ENCODE assay signal across 17 cellular contexts in the genomic region with DNA sequence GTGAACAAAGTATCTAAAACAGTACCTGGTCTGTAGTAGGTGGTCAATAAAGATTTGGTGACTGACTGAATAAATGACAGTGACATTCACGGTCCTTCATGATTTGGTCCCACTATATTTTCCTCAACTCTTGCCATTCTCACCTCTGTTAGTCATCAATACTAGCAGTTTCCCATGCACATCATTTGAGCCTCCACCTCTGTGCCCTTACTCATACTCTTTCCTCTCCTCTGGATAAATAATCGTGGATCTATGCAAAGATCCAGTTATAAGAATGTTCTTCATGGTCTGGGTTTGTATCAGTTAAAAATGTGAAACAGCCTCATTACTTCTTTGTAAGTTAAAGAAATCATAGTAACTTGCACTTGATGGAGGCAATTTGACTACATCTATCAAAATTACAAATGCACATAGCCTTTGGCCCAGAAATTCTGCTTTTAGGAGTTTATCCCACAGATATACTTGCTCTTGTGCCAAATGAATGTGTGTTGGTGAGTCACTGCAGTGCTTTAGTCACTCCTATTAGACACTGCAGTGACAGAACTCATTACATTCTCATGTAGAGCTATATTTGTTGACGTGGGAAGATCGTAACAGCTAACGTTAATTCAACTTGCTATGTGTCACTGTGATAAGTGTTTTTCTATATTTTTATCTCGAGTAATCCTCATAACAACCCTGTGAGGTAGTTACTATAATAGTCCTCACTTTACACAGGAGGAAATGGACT. TPM values are rescaled to one million over a fixed set of nuclear protein-coding genes. Genes with fewer than 3 reads are reported as not detected.
A peak's percentile ranks its signal among the peaks of the same experiment; 100 is the strongest.
DNase-seq lines count a peak whose midpoint lies in the region; FAIRE-seq and TF ChIP-seq lines count a peak whose summit lies in the region.
"Had no signal": no experiment of that assay in that cellular context is flagged by ENCODE, and none has a peak within 500 bp of the region (broad histone marks: within the 10 kb centered on the region; RNA-seq: fewer than 3 reads in every experiment).

No MANE protein-coding gene starts in this region.

- H3K9ac ChIP-seq in astrocyte (ENCODE audit: low read length) = peak overlapping the region; percentile 21

- FAIRE-seq in astrocyte (lab: Jason Lieb, UNC) = peak; percentile 98
- no peak for FAIRE-seq in frontal cortex (lab: Jason Lieb, UNC)
- FAIRE-seq: HTR-8/SVneo had no signal

- H3K36me3 Mint-ChIP-seq in HFFc6 (ENCODE audit: low read depth) (peaks cover 6% of the 10 kb centered on the region; the same call in 1 of the 2 replicates), astrocyte (ENCODE audit: low read depth, unreplicated experiment) (no peaks in the 10 kb centered on the region)
- H3K36me3 Mint-ChIP-seq: stimulated activated memory B cell treated with anti-CD40 and anti-IgM and Interleukin-4, amounts not matched to agents 10 μg/mL and 1 μg/mL and 100 μg/mL, for 72 hours had no signal

- H3K4me3 ChIP-seq in AG04450 (ENCODE audit: low read depth, low read length) = no peak overlapping the region
- no peak overlapping the region for H3K4me3 ChIP-seq in astrocyte (ENCODE audit: insufficient read depth, low read depth, low read length)
- H3K4me3 ChIP-seq: ascending aorta, SJSA1 had no signal

- no peaks in the 10 kb centered on the region for H3K9me3 ChIP-seq in AG04450 (ENCODE audit: control insufficient read depth, insufficient read depth, low read length)
- H3K9me3 ChIP-seq in astrocyte (ENCODE audit: insufficient read depth, low read depth, low read length) = no peaks in the 10 kb centered on the region
- H3K9me3 ChIP-seq: ascending aorta, SJSA1 had no signal

- H3K79me2 ChIP-seq in astrocyte (ENCODE audit: insufficient read depth, low read length) = no peaks in the 10 kb centered on the region

- H3K27ac Mint-ChIP-seq in HFFc6 (peak overlapping the region; percentile 2; the same call in 1 of the 2 replicates), astrocyte (ENCODE audit: unreplicated experiment) (no peak overlapping the region)
- H3K27ac Mint-ChIP-seq: activated T-cell treated with anti-CD3 and anti-CD28 coated beads, Interleukin-2, amount 50 U/mL, for 24 hours; stimulated activated memory B cell treated with anti-CD40 and anti-IgM and Interleukin-4, amounts not matched to agents 10 μg/mL and 1 μg/mL and 100 μg/mL, for 72 hours had no signal

- DNase-seq in AG04450 (ENCODE audit: low read depth, low spot score) (peak; percentile 38), HFFc6 (peak; percentile 78), astrocyte (ENCODE audit: low read depth) (peak; percentile 93), glomerular visceral epithelial cell (ENCODE audit: extremely low spot score) (peak; percentile 17), NCI-H524 treated with DMSO at 0.1 percent for 48 hours (lab: John Stamatoyannopoulos, UW) (no peak), GM20000 (ENCODE audit: low spot score) (no peak), frontal cortex (ENCODE audit: low spot score in 2 of 2) (no peak), foreskin melanocyte (no peak)
- DNase-seq: activated CD4-positive, CD25-positive, alpha-beta regulatory T cell; activated T-cell treated with anti-CD3 and anti-CD28 coated beads, Interleukin-2, amount 50 U/mL, for 24 hours; NCI-H1105 treated with DMSO at 0.1 percent for 48 hours; NCI-H748 treated with DMSO at 0.1 percent for 48 hours had no signal

- no peaks in the 10 kb centered on the region for H3K36me3 ChIP-seq in astrocyte (ENCODE audit: insufficient read depth, low read length)
- H3K36me3 ChIP-seq: ascending aorta, SJSA1 had no signal

- CTCF ChIA-PET in AG04450 (lab: Charles Lee) = no interaction called here

- peaks cover 8% of the 10 kb centered on the region for H3K4me1 Mint-ChIP-seq in HFFc6 (ENCODE audit: low read depth)
- H3K4me1 Mint-ChIP-seq in astrocyte (ENCODE audit: low read depth, unreplicated experiment) = peaks cover 4% of the 10 kb centered on the region
- H3K4me1 Mint-ChIP-seq: stimulated activated memory B cell treated with anti-CD40 and anti-IgM and Interleukin-4, amounts not matched to agents 10 μg/mL and 1 μg/mL and 100 μg/mL, for 72 hours had no signal

- POLR2A ChIA-PET in AG04450 (lab: Yijun Ruan, JAX) = no interaction called here

- no peak overlapping the region for H2AFZ ChIP-seq in astrocyte (ENCODE audit: low read depth, low read length)

- H3K4me1 ChIP-seq in astrocyte (ENCODE audit: insufficient read depth, low read length) = peaks cover 4% of the 10 kb centered on the region
- H3K4me1 ChIP-seq: ascending aorta had no signal

- H3K4me3 Mint-ChIP-seq in HFFc6 (peak overlapping the region; percentile 8; the same call in 1 of the 2 replicates), astrocyte (ENCODE audit: unreplicated experiment) (no peak overlapping the region)
- H3K4me3 Mint-ChIP-seq: activated T-cell treated with anti-CD3 and anti-CD28 coated beads, Interleukin-2, amount 50 U/mL, for 24 hours; stimulated activated memory B cell treated with anti-CD40 and anti-IgM and Interleukin-4, amounts not matched to agents 10 μg/mL and 1 μg/mL and 100 μg/mL, for 72 hours had no signal

- no peak for TF ChIP-seq CTCF in AG04450 (IDR thresholded peaks at IDR 0.05; ENCODE audit: low read depth, low read length)
- no peak for TF ChIP-seq CTCF in HFFc6 (IDR thresholded peaks at IDR 0.05)
- no peak for TF ChIP-seq CTCF in astrocyte (IDR thresholded peaks at IDR 0.05; ENCODE audit: insufficient read depth, low read depth, low read length)
- TF ChIP-seq CTCF in GM20000 (IDR thresholded peaks at IDR 0.05; ENCODE audit: extremely low read depth, missing control alignments) = no peak

- H4K20me1 ChIP-seq in astrocyte (ENCODE audit: insufficient read depth, low read length) = no peaks in the 10 kb centered on the region

- no peaks in the 10 kb centered on the region; the same call in 1 of the 2 replicates for H3K9me3 Mint-ChIP-seq in HFFc6
- peaks cover 4% of the 10 kb centered on the region for H3K9me3 Mint-ChIP-seq in astrocyte (ENCODE audit: unreplicated experiment)
- H3K9me3 Mint-ChIP-seq: activated T-cell treated with anti-CD3 and anti-CD28 coated beads, Interleukin-2, amount 50 U/mL, for 24 hours; stimulated activated memory B cell treated with anti-CD40 and anti-IgM and Interleukin-4, amounts not matched to agents 10 μg/mL and 1 μg/mL and 100 μg/mL, for 72 hours had no signal

- peak overlapping the region; percentile 43 for H3K4me2 ChIP-seq in astrocyte (ENCODE audit: low read length)

- H3K27ac ChIP-seq in AG04450 (ENCODE audit: low read depth, low read length) (no peak overlapping the region), astrocyte (ENCODE audit: low read depth, low read length) (peak overlapping the region; percentile 60)
- H3K27ac ChIP-seq: ascending aorta, C4-2B, SJSA1 had no signal

- no peaks in the 10 kb centered on the region for H3K27me3 ChIP-seq in AG04450 (ENCODE audit: control insufficient read depth, insufficient read depth, low read length)
- no peaks in the 10 kb centered on the region for H3K27me3 ChIP-seq in astrocyte (ENCODE audit: insufficient read depth, low read length)
- H3K27me3 ChIP-seq: ascending aorta, SJSA1 had no signal

- H3K27me3 Mint-ChIP-seq in HFFc6 (ENCODE audit: insufficient read depth) (no peaks in the 10 kb centered on the region; the same call in 1 of the 2 replicates), astrocyte (ENCODE audit: low read depth, unreplicated experiment) (peaks cover 2% of the 10 kb centered on the region)

RNA-seq across cellular contexts. Expression of gene MOSPD1, which starts 46.1 kb away (rescaled TPM):
- 48.4 and 72.7 TPM in 2 replicates for polyA plus RNA-seq in AG04450 (2011; rRNA removed)
- 26.7 and 39.1 TPM in 2 replicates for polyA minus RNA-seq in AG04450 (2011; rRNA and poly(A)+ RNA removed)
- 10 to 100 TPM; 26.4 to 34.9 (median 31.5) TPM for total RNA-seq in HFFc6 (2021; fragmentation: NEBNext Ultra II Directional; extraction: Animal tissue kit (Norgen Biotek cat#: 25700))
- total RNA-seq in astrocyte = 47.9 and 60.4 TPM in 2 replicates
- total RNA-seq in frontal cortex = 26.1 TPM

Comparison
In these comparisons a context has a peak if more than half of its experiments do, and no peak if none do; other contexts are left out.
1. DNase-seq: peak in AG04450 (single experiment), HFFc6 (single experiment), astrocyte (single experiment) and glomerular visceral epithelial cell (single experiment); none in NCI-H524 treated with DMSO at 0.1 percent for 48 hours (single experiment), GM20000 (single experiment), frontal cortex (0 of 2) and foreskin melanocyte (single experiment).